ENCODE assay signal across 18 cellular contexts in the genomic region with DNA sequence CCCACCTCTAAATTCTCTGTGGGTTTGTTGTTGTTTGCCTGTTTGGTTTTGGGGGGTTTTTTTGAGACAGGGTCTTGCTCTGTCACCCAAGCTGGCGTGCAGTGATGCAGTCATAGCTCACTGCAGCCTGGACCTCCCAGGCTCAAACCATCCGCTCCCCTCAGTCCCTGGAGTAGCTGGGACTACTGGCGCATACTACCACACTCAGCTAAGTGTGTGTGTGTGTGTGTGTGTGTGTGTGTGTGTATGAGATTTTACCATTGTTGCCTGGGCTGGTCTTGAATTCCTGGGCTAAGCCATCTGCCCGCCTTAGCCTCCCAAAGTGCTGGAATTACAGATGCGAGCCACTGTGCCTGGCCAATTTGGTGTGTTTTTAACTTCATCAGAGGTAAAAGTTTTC.
A peak's percentile ranks its signal among the peaks of the same experiment; 100 is the strongest.
DNase-seq lines count a peak whose midpoint lies in the region; ATAC-seq and TF ChIP-seq lines count a peak whose summit lies in the region.
"Had no signal": no experiment of that assay in that cellular context is flagged by ENCODE, and none has a peak within 500 bp of the region (broad histone marks: within the 10 kb centered on the region; RNA-seq: fewer than 3 reads in every experiment).

No MANE protein-coding gene starts in this region.

- TF ChIP-seq CTCF in OCI-LY1 (IDR thresholded peaks at IDR 0.05; ENCODE audit: low read length), result no peak

- peaks cover 44% of the 10 kb centered on the region for H3K4me1 Mint-ChIP-seq in stimulated activated naive CD8-positive, alpha-beta T cell treated with anti-CD3 and anti-CD28 coated beads, Interleukin-15, Interleukin-2, amounts not matched to agents 100 ng/mL and 50 ng/mL, for 24 hours (ENCODE audit: low read depth)
- peaks cover 65% of the 10 kb centered on the region for H3K4me1 Mint-ChIP-seq in stimulated activated naive CD8-positive, alpha-beta T cell treated with anti-CD3 and anti-CD28 coated beads, Interleukin-15, amount 100 ng/mL, for 72 hours
- peaks cover 87% of the 10 kb centered on the region for H3K4me1 Mint-ChIP-seq in central memory CD8-positive, alpha-beta T cell

- peak overlapping the region; percentile 83 for H3K4me3 Mint-ChIP-seq in stimulated activated naive CD8-positive, alpha-beta T cell treated with anti-CD3 and anti-CD28 coated beads, Interleukin-15, Interleukin-2, amounts not matched to agents 100 ng/mL and 50 ng/mL, for 24 hours
- H3K4me3 Mint-ChIP-seq in stimulated activated naive CD8-positive, alpha-beta T cell treated with anti-CD3 and anti-CD28 coated beads, Interleukin-15, amount 100 ng/mL, for 72 hours, result peak overlapping the region in 1 of 2 donors; percentile 85
- peak overlapping the region; percentile 78 for H3K4me3 Mint-ChIP-seq in central memory CD8-positive, alpha-beta T cell

- ATAC-seq in stimulated activated naive CD8-positive, alpha-beta T cell treated with anti-CD3 and anti-CD28 coated beads, Interleukin-15, amount 100 ng/mL, for 72 hours, result no peak
- ATAC-seq in central memory CD8-positive, alpha-beta T cell (replicated peaks; ENCODE audit: extremely low read depth, poor library complexity, severe bottlenecking), result no peak
- no peak for ATAC-seq in GM18519 (IDR thresholded peaks at IDR 0.05; ENCODE audit: low FRiP score, unreplicated experiment)
- ATAC-seq in HG02623 (IDR thresholded peaks at IDR 0.05; ENCODE audit: unreplicated experiment), result no peak
- ATAC-seq: Panc1 had no signal

- no peak for DNase-seq in stimulated activated naive CD8-positive, alpha-beta T cell treated with anti-CD3 and anti-CD28 coated beads, Interleukin-15, amount 100 ng/mL, for 72 hours
- no peak for DNase-seq in central memory CD8-positive, alpha-beta T cell (ENCODE audit: low spot score in 2 of 2)
- DNase-seq in posterior vena cava (ENCODE audit: low spot score), result no peak
- DNase-seq: activated gamma-delta T cell; cortex of kidney; NCI-H1105; NCI-H69; stimulated activated CD4-positive, alpha-beta T cell treated with anti-CD3 and anti-CD28 coated beads, Interleukin-4, amount 100 ng/mL, for 24 hours had no signal

- H3K36me3 Mint-ChIP-seq in stimulated activated naive CD8-positive, alpha-beta T cell treated with anti-CD3 and anti-CD28 coated beads, Interleukin-15, Interleukin-2, amounts not matched to agents 100 ng/mL and 50 ng/mL, for 24 hours (ENCODE audit: low read depth), result no peaks in the 10 kb centered on the region
- peaks cover 23% of the 10 kb centered on the region for H3K36me3 Mint-ChIP-seq in central memory CD8-positive, alpha-beta T cell (ENCODE audit: insufficient read depth)

- H3F3A ChIP-seq in OCI-LY1 (ENCODE audit: insufficient read depth, low read length), result no peaks in the 10 kb centered on the region

- H3K27me3 ChIP-seq in OCI-LY1 (ENCODE audit: insufficient read depth, low read length), result no peaks in the 10 kb centered on the region
- H3K27me3 ChIP-seq: suprapubic skin had no signal

- H3K9me3 ChIP-seq in OCI-LY1 (ENCODE audit: low read length), result no peaks in the 10 kb centered on the region
- H3K9me3 ChIP-seq: suprapubic skin had no signal

- no peaks in the 10 kb centered on the region for H4K20me1 ChIP-seq in OCI-LY1 (ENCODE audit: insufficient read depth, low read length)

- peak overlapping the region; percentile 79 for H3K4me2 ChIP-seq in OCI-LY1 (ENCODE audit: low read length)

- no peaks in the 10 kb centered on the region for H3K9me2 ChIP-seq in OCI-LY1 (ENCODE audit: low read depth, low read length)

- intact Hi-C loops in posterior vena cava (cut with DNase I), result no loop called here

- H3K27me3 Mint-ChIP-seq in stimulated activated naive CD8-positive, alpha-beta T cell treated with anti-CD3 and anti-CD28 coated beads, Interleukin-15, Interleukin-2, amounts not matched to agents 100 ng/mL and 50 ng/mL, for 24 hours, result no peaks in the 10 kb centered on the region
- H3K27me3 Mint-ChIP-seq in stimulated activated naive CD8-positive, alpha-beta T cell treated with anti-CD3 and anti-CD28 coated beads, Interleukin-15, amount 100 ng/mL, for 72 hours, result no peaks in the 10 kb centered on the region
- no peaks in the 10 kb centered on the region for H3K27me3 Mint-ChIP-seq in central memory CD8-positive, alpha-beta T cell
- H3K27me3 Mint-ChIP-seq: progenitor cell of endocrine pancreas had no signal

- no peaks in the 10 kb centered on the region for H3K36me3 ChIP-seq in OCI-LY1 (ENCODE audit: insufficient read depth, low read length)
- H3K36me3 ChIP-seq: suprapubic skin had no signal

- no peak overlapping the region for H3K4me3 ChIP-seq in OCI-LY1 (ENCODE audit: low read depth, low read length, poor library complexity, severe bottlenecking)
- H3K4me3 ChIP-seq: lung, SK-N-MC, skin epidermis, suprapubic skin had no signal

- no peaks in the 10 kb centered on the region for H3K79me2 ChIP-seq in OCI-LY1 (ENCODE audit: insufficient read depth, low read length)

- peak overlapping the region; percentile 98 for H3K27ac ChIP-seq in OCI-LY1 (ENCODE audit: low read depth, low read length, poor library complexity, severe bottlenecking)
- H3K27ac ChIP-seq: SK-N-MC had no signal

- peak overlapping the region; percentile 92 for H3K27ac Mint-ChIP-seq in stimulated activated naive CD8-positive, alpha-beta T cell treated with anti-CD3 and anti-CD28 coated beads, Interleukin-15, Interleukin-2, amounts not matched to agents 100 ng/mL and 50 ng/mL, for 24 hours
- H3K27ac Mint-ChIP-seq in stimulated activated naive CD8-positive, alpha-beta T cell treated with anti-CD3 and anti-CD28 coated beads, Interleukin-15, amount 100 ng/mL, for 72 hours, result no peak overlapping the region
- peak overlapping the region; percentile 99 for H3K27ac Mint-ChIP-seq in central memory CD8-positive, alpha-beta T cell (ENCODE audit: low read depth)

- peaks cover 60% of the 10 kb centered on the region for H3K4me1 ChIP-seq in OCI-LY1 (ENCODE audit: insufficient read depth, low read length, severe bottlenecking)

- no peak overlapping the region for H2AFZ ChIP-seq in OCI-LY1 (ENCODE audit: low read length)

- H3K9ac ChIP-seq in OCI-LY1 (ENCODE audit: low read length), result peak overlapping the region; percentile 82; the same call in 1 of the 2 replicates

- no peaks in the 10 kb centered on the region for H3K9me3 Mint-ChIP-seq in stimulated activated naive CD8-positive, alpha-beta T cell treated with anti-CD3 and anti-CD28 coated beads, Interleukin-15, Interleukin-2, amounts not matched to agents 100 ng/mL and 50 ng/mL, for 24 hours
- H3K9me3 Mint-ChIP-seq in stimulated activated naive CD8-positive, alpha-beta T cell treated with anti-CD3 and anti-CD28 coated beads, Interleukin-15, amount 100 ng/mL, for 72 hours, result no peaks in the 10 kb centered on the region
- no peaks in the 10 kb centered on the region for H3K9me3 Mint-ChIP-seq in central memory CD8-positive, alpha-beta T cell

Comparison
In these comparisons a context has a peak if more than half of its experiments do, and no peak if none do; other contexts are left out.
1. H3K27ac Mint-ChIP-seq: peak in stimulated activated naive CD8-positive, alpha-beta T cell treated with anti-CD3 and anti-CD28 coated beads, Interleukin-15, Interleukin-2, amounts not matched to agents 100 ng/mL and 50 ng/mL, for 24 hours (single experiment) and central memory CD8-positive, alpha-beta T cell (single experiment); none in stimulated activated naive CD8-positive, alpha-beta T cell treated with anti-CD3 and anti-CD28 coated beads, Interleukin-15, amount 100 ng/mL, for 72 hours (0 of 2).